Comparison of ENCODE assay signal across 1 cellular context in genomic region chr3:183099026-183099837, GRCh38.
A peak's percentile ranks its signal among the peaks of the same experiment; 100 is the strongest.
TF ChIP-seq lines count a peak whose summit lies in the region.

Gene MCCC1 (minus strand): TSS chr3:183099496. CDS start chr3:183099440, 56 bp downstream.

TF ChIP-seq in K562, 482 proteins besides CTCF, POLR2A, EP300 and RAD21 (continued from another document and continues in another):
- TF ChIP-seq IRF9 (tag; IDR thresholded peaks at IDR 0.05) = no peak
- no peak for TF ChIP-seq PPARD (CRISPR knock-in tag; IDR thresholded peaks at IDR 0.05)
- no peak for TF ChIP-seq BCLAF1 (IDR thresholded peaks at IDR 0.05; ENCODE audit: borderline replicate concordance in 1 of 2, control insufficient read depth in 1 of 2, low read depth in 2 of 2, low read length in 1 of 2)
- peak; percentile 99 for TF ChIP-seq MTA3 (IDR thresholded peaks at IDR 0.05; ENCODE audit: borderline replicate concordance)
- no peak for TF ChIP-seq ZSCAN32 (CRISPR knock-in tag; IDR thresholded peaks at IDR 0.05)
- TF ChIP-seq HINFP (tag; conservative IDR thresholded peaks at IDR 0.05; ENCODE audit: low read depth) = no peak
- TF ChIP-seq PHF8 (IDR thresholded peaks at IDR 0.05; ENCODE audit: borderline replicate concordance, low read length) = peak; percentile 89; the same call in 1 of the 2 replicates
- no peak for TF ChIP-seq KDM2B (CRISPR knock-in tag; IDR thresholded peaks at IDR 0.05)
- TF ChIP-seq ZNF239 (CRISPR knock-in tag; IDR thresholded peaks at IDR 0.05) = no peak
- TF ChIP-seq FOXK2 (conservative IDR thresholded peaks at IDR 0.05 in 1 of 2, IDR thresholded peaks at IDR 0.05 in 1 of 2; ENCODE audit: low read depth in 2 of 2) = peak; percentile 89 to 91; a peak in 3 of 4 replicates
- TF ChIP-seq ZBED1 (IDR thresholded peaks at IDR 0.05) = no peak
- TF ChIP-seq PKNOX1 (IDR thresholded peaks at IDR 0.05) = peak; percentile 62; the same call in 1 of the 2 replicates
- peak; percentile 83 for TF ChIP-seq TEAD4 (IDR thresholded peaks at IDR 0.05; ENCODE audit: low read length)
- TF ChIP-seq TEAD4 (CRISPR knock-in tag; IDR thresholded peaks at IDR 0.05; ENCODE audit: borderline replicate concordance) = no peak
- no peak for TF ChIP-seq MEF2A (IDR thresholded peaks at IDR 0.05; ENCODE audit: control insufficient read depth, low read depth, low read length)
- TF ChIP-seq ZNF134 (CRISPR knock-in tag; conservative IDR thresholded peaks at IDR 0.05) = no peak
- no peak for TF ChIP-seq E2F8 (IDR thresholded peaks at IDR 0.05; ENCODE audit: low read depth, partially characterized antibody)
- TF ChIP-seq ZNF277 (CRISPR knock-in tag; IDR thresholded peaks at IDR 0.05; ENCODE audit: borderline replicate concordance) = no peak
- TF ChIP-seq MEF2D (tag; conservative IDR thresholded peaks at IDR 0.05; ENCODE audit: low read depth) = no peak
- TF ChIP-seq CBX3 (IDR thresholded peaks at IDR 0.05; ENCODE audit: borderline replicate concordance in 1 of 2, low read length in 2 of 2) = peak in 1 of 2 experiments; percentile 25; a peak in 1 of 3 replicates
- no peak for TF ChIP-seq CHD1 (IDR thresholded peaks at IDR 0.05; ENCODE audit: low read length)
- TF ChIP-seq CHD2 (IDR thresholded peaks at IDR 0.05; ENCODE audit: low read depth, low read length) = peak; percentile 65
- TF ChIP-seq HNRNPUL1 (IDR thresholded peaks at IDR 0.05; ENCODE audit: low read length) = no peak
- TF ChIP-seq NFE2L1 (tag; IDR thresholded peaks at IDR 0.05; ENCODE audit: borderline replicate concordance, low read depth) = no peak
- peak; percentile 68 for TF ChIP-seq ASH1L (IDR thresholded peaks at IDR 0.05; ENCODE audit: borderline replicate concordance, low read depth, partially characterized antibody)
- no peak for TF ChIP-seq OTX1 (CRISPR knock-in tag; IDR thresholded peaks at IDR 0.05)
- no peak for TF ChIP-seq ZNF316 (IDR thresholded peaks at IDR 0.05)
- peak; percentile 68 for TF ChIP-seq MBD2 (IDR thresholded peaks at IDR 0.05; ENCODE audit: borderline replicate concordance, low read depth)
- no peak for TF ChIP-seq PRMT5 (CRISPR knock-in tag; IDR thresholded peaks at IDR 0.05)
- TF ChIP-seq SNRNP70 (optimal IDR thresholded peaks at IDR 0.05; ENCODE audit: low read depth, low read length) = no peak
- TF ChIP-seq BRF2 (IDR thresholded peaks at IDR 0.05; ENCODE audit: borderline replicate concordance, insufficient read depth, insufficient read length) = no peak
- TF ChIP-seq ZNF76 (CRISPR knock-in tag; IDR thresholded peaks at IDR 0.05; ENCODE audit: borderline replicate concordance) = no peak
- no peak; the same call in 1 of the 2 replicates for TF ChIP-seq ZBTB7A (IDR thresholded peaks at IDR 0.05; ENCODE audit: borderline replicate concordance, control insufficient read depth, low read depth, low read length)
- no peak for TF ChIP-seq ZNF57 (CRISPR knock-in tag; IDR thresholded peaks at IDR 0.05)
- peak; percentile 70 for TF ChIP-seq POLR2AphosphoS5 (IDR thresholded peaks at IDR 0.05; ENCODE audit: control insufficient read depth, insufficient read depth, low read depth, low read length)
- no peak for TF ChIP-seq ZNF274 (IDR thresholded peaks at IDR 0.05; ENCODE audit: borderline replicate concordance, low read depth, low read length)
- TF ChIP-seq NFYB (IDR thresholded peaks at IDR 0.05; ENCODE audit: extremely low read depth, insufficient read length) = peak; percentile 99
- TF ChIP-seq ZNF232 (CRISPR knock-in tag; IDR thresholded peaks at IDR 0.05) = no peak
- no peak for TF ChIP-seq ZNF507 (tag; conservative IDR thresholded peaks at IDR 0.05)
- TF ChIP-seq PBX2 (CRISPR knock-in tag; IDR thresholded peaks at IDR 0.05; ENCODE audit: low read depth) = no peak
- no peak for TF ChIP-seq PBX2 (tag; conservative IDR thresholded peaks at IDR 0.05; ENCODE audit: low read depth)
- TF ChIP-seq ZNF384 (IDR thresholded peaks at IDR 0.05; ENCODE audit: low read depth, low read length) = no peak
- TF ChIP-seq ZNF583 (CRISPR knock-in tag; IDR thresholded peaks at IDR 0.05) = peak; percentile 42; the same call in 1 of the 2 replicates
- no peak for TF ChIP-seq ZC3H4 (CRISPR knock-in tag; IDR thresholded peaks at IDR 0.05; ENCODE audit: borderline replicate concordance)
- no peak for TF ChIP-seq ARID2 (IDR thresholded peaks at IDR 0.05)
- TF ChIP-seq TSHZ1 (CRISPR knock-in tag; IDR thresholded peaks at IDR 0.05) = no peak
- no peak for TF ChIP-seq HDAC3 (IDR thresholded peaks at IDR 0.05; ENCODE audit: borderline replicate concordance, partially characterized antibody)
